30 cellular contexts compared by ENCODE assay signal in genomic region chr19:37950471-37951175, GRCh38. TPM values are rescaled to one million over a fixed set of nuclear protein-coding genes. Genes with fewer than 3 reads are reported as not detected.
DNase-seq lines count a peak whose midpoint lies in the region; ATAC-seq, FAIRE-seq and TF ChIP-seq lines count a peak whose summit lies in the region.
"Had no signal": no experiment of that assay in that cellular context is flagged by ENCODE, and none has a peak within 500 bp of the region (broad histone marks: within the 10 kb centered on the region; RNA-seq: fewer than 3 reads in every experiment).

No MANE protein-coding gene starts in this region.

- H3K27ac Mint-ChIP-seq in glutamatergic neuron (ENCODE audit: unreplicated experiment), result peak overlapping the region; percentile 18
- H3K27ac Mint-ChIP-seq: activated CD4-positive, alpha-beta memory T cell treated with anti-CD3 and anti-CD28 coated beads for 36 hours; activated naive CD4-positive, alpha-beta T cell treated with anti-CD3 and anti-CD28 coated beads, Interleukin-2, amount 50 U/mL, for 72 hours; immature natural killer cell had no signal

- intact Hi-C loops in HepG2 (cut with micrococcal nuclease; ENCODE audit: unreplicated experiment) (no loop called here), right lobe of liver (cut with DNase I) (no loop called here)

- TF ChIP-seq EP300 in HepG2 (IDR thresholded peaks at IDR 0.05; ENCODE audit: low read depth in 2 of 2, low read length in 2 of 2) (no peak), HepG2 (CRISPR knock-in tag; IDR thresholded peaks at IDR 0.05; ENCODE audit: borderline replicate concordance) (no peak)

- H3K4me3 Mint-ChIP-seq in glutamatergic neuron (ENCODE audit: unreplicated experiment), result no peak overlapping the region
- H3K4me3 Mint-ChIP-seq: activated CD4-positive, alpha-beta memory T cell treated with anti-CD3 and anti-CD28 coated beads for 36 hours; immature natural killer cell had no signal

- no peak for TF ChIP-seq RAD21 in HepG2 (CRISPR knock-in tag; IDR thresholded peaks at IDR 0.05)

- POLR2A ChIA-PET in HepG2 (lab: Yijun Ruan, JAX), result no interaction called here

- FAIRE-seq in HepG2 (lab: Jason Lieb, UNC), result no peak
- FAIRE-seq: G401.6 had no signal

- no peak for DNase-seq in HepG2 (ENCODE audit: low spot score)
- DNase-seq in right lobe of liver, result no peak
- no peak for DNase-seq in RWPE2 (ENCODE audit: low spot score)
- DNase-seq in glutamatergic neuron, result no peak
- no peak for DNase-seq in activated CD4-positive, CD25-positive, alpha-beta regulatory T cell treated with anti-CD3 and anti-CD28 coated beads, Interleukin-2, amount 50 U/mL, for 72 hours
- DNase-seq in activated CD4-positive, CD25-positive, alpha-beta regulatory T cell (lab: John Stamatoyannopoulos, UW), result no peak
- DNase-seq in NCI-H1048 (lab: John Stamatoyannopoulos, UW), result no peak
- no peak for DNase-seq in activated CD4-positive, alpha-beta T cell treated with anti-CD3 and anti-CD28 coated beads, Interleukin-2, amount 50 U/mL, for 48 hours
- DNase-seq: activated CD4-positive, alpha-beta memory T cell treated with anti-CD3 and anti-CD28 coated beads for 36 hours; activated CD8-positive, alpha-beta memory T cell treated with anti-CD3 and anti-CD28 coated beads, Interleukin-2, amount 50 U/mL, for 4 hours; foreskin keratinocyte; hypothalamus; immature natural killer cell; MM.1S; NCI-H1436; NCI-H2081 treated with DMSO at 0.1 percent for 48 hours; NCI-H446 treated with DMSO at 0.1 percent for 48 hours; posterior cingulate gyrus; SHP77 treated with DMSO at 0.1 percent for 48 hours; stimulated activated CD4-positive, alpha-beta T cell treated with anti-CD3 and anti-CD28 coated beads, Interleukin-4, amount 100 ng/mL, for 4 hours; stimulated activated naive CD4-positive, alpha-beta T cell treated with Interleukin-2 at 50 U/mL for 16 hours; thyroid gland had no signal

- H3K27ac ChIP-seq in HepG2 (ENCODE audit: extremely low read length, insufficient read depth, low read length) (no peak overlapping the region), right lobe of liver (no peak overlapping the region), RWPE2 (ENCODE audit: poor library complexity, severe bottlenecking) (peak overlapping the region; percentile 70)
- H3K27ac ChIP-seq: cardiac muscle cell, esophagus muscularis mucosa, foreskin keratinocyte, thyroid gland had no signal

- TF ChIP-seq CTCF in HepG2 (CRISPR knock-in tag; IDR thresholded peaks at IDR 0.05) (no peak), right lobe of liver (IDR thresholded peaks at IDR 0.05) (no peak), RWPE2 (IDR thresholded peaks at IDR 0.05; ENCODE audit: poor library complexity, severe bottlenecking) (no peak), glutamatergic neuron (IDR thresholded peaks at IDR 0.05; ENCODE audit: partially characterized antibody, unreplicated experiment) (no peak)

- H3K4me3 ChIP-seq in HepG2 (replicated peaks in 1 of 3; ENCODE audit: insufficient read depth in 1 of 3, low read depth in 2 of 3, low read length in 3 of 3) (no peak overlapping the region), right lobe of liver (no peak overlapping the region), RWPE2 (ENCODE audit: severe bottlenecking) (no peak overlapping the region)
- H3K4me3 ChIP-seq: A549, cardiac muscle cell, esophagus muscularis mucosa, thyroid gland had no signal

- H3K4me1 Mint-ChIP-seq in glutamatergic neuron (ENCODE audit: low read depth, unreplicated experiment), result peaks cover 25% of the 10 kb centered on the region

- CTCF ChIA-PET in HepG2 (lab: Yijun Ruan, JAX; ENCODE audit: low intra/inter-chr PET ratio, low total read pairs), result no interaction called here

- ATAC-seq in HepG2 (no peak), right lobe of liver (no peak), RWPE2 (ENCODE audit: low read depth) (no peak)
- ATAC-seq: activated naive CD4-positive, alpha-beta T cell treated with anti-CD3 and anti-CD28 coated beads, Interleukin-2, amount 50 U/mL, for 72 hours; foreskin keratinocyte; HCT116 had no signal

- H3K36me3 ChIP-seq in HepG2 (replicated peaks in 1 of 2; ENCODE audit: control insufficient read depth in 1 of 2, insufficient read depth in 2 of 2, low read length in 2 of 2) (no peaks in the 10 kb centered on the region), right lobe of liver (no peaks in the 10 kb centered on the region), RWPE2 (ENCODE audit: low read depth) (peaks cover 5% of the 10 kb centered on the region; the same call in 1 of the 2 replicates)
- H3K36me3 ChIP-seq: cardiac muscle cell, esophagus muscularis mucosa, thyroid gland had no signal

- peaks cover 9% of the 10 kb centered on the region for H3K36me3 Mint-ChIP-seq in glutamatergic neuron (ENCODE audit: unreplicated experiment)

- H2AFZ ChIP-seq in HepG2 (ENCODE audit: low read length), result no peak overlapping the region

- H3K79me2 ChIP-seq in HepG2 (ENCODE audit: insufficient read depth, low read length), result no peaks in the 10 kb centered on the region

- peaks cover 8% of the 10 kb centered on the region for H3K27me3 Mint-ChIP-seq in glutamatergic neuron (ENCODE audit: unreplicated experiment)
- H3K27me3 Mint-ChIP-seq: activated CD4-positive, alpha-beta memory T cell treated with anti-CD3 and anti-CD28 coated beads for 36 hours had no signal

- BruUV-seq in HepG2 (replicated peaks; lab: Mats Ljungman, UMichigan), result no TSS peak

- no peak overlapping the region for H3K4me2 ChIP-seq in HepG2 (ENCODE audit: low read depth, low read length)
- H3K4me2 ChIP-seq: A549 had no signal

- H3K9me3 ChIP-seq in HepG2 (ENCODE audit: low read length) (no peaks in the 10 kb centered on the region), right lobe of liver (no peaks in the 10 kb centered on the region), RWPE2 (ENCODE audit: severe bottlenecking) (no peaks in the 10 kb centered on the region)
- H3K9me3 ChIP-seq: A549, esophagus muscularis mucosa, thyroid gland had no signal

- WGBS in HepG2 (ENCODE audit: low lambda C conversion rate), result 95% methylated on average over 21 of the region's 25 CpGs
- WGBS in right lobe of liver (ENCODE audit: insufficient coverage, low coverage, low lambda C conversion rate, missing lambda C conversion rate), result 66% methylated on average over 7 of the region's 25 CpGs

- peaks cover 21% of the 10 kb centered on the region for H3K4me1 ChIP-seq in HepG2 (ENCODE audit: insufficient read depth, low read length)
- H3K4me1 ChIP-seq in right lobe of liver, result peaks cover 0 to 15% (median 0%) of the 10 kb centered on the region in 4 donors
- H3K4me1 ChIP-seq in RWPE2 (ENCODE audit: insufficient read depth, poor library complexity, severe bottlenecking), result peaks cover 45% of the 10 kb centered on the region
- H3K4me1 ChIP-seq: esophagus muscularis mucosa, foreskin keratinocyte had no signal

- in situ Hi-C loops in HepG2 (cut with HindIII; ENCODE audit: extremely low pct_ligation_motif_present, low pct_unique_long_range_greater_than_20kb), result no loop called here

- no peaks in the 10 kb centered on the region; the same call in none of the 2 replicates for H4K20me1 ChIP-seq in HepG2 (ENCODE audit: insufficient read depth, low read length)

- H3K9me3 Mint-ChIP-seq in glutamatergic neuron (ENCODE audit: unreplicated experiment), result no peaks in the 10 kb centered on the region
- H3K9me3 Mint-ChIP-seq: activated CD4-positive, alpha-beta memory T cell treated with anti-CD3 and anti-CD28 coated beads for 36 hours; immature natural killer cell had no signal

- TF ChIP-seq POLR2A in HepG2 (IDR thresholded peaks at IDR 0.05; ENCODE audit: insufficient read depth in 1 of 2, low read depth in 2 of 2, low read length in 2 of 2), result no peak
- no peak for TF ChIP-seq POLR2A in right lobe of liver (IDR thresholded peaks at IDR 0.05)

- H3K9ac ChIP-seq in HepG2 (ENCODE audit: insufficient read depth, low read depth, low read length), result no peak overlapping the region

- no peaks in the 10 kb centered on the region; a peak in 1 of 5 replicates for H3K27me3 ChIP-seq in HepG2 (ENCODE audit: control insufficient read depth in 1 of 2, insufficient read depth in 2 of 2, low read length in 2 of 2)
- no peaks in the 10 kb centered on the region for H3K27me3 ChIP-seq in right lobe of liver
- no peaks in the 10 kb centered on the region for H3K27me3 ChIP-seq in RWPE2 (ENCODE audit: insufficient read depth, poor library complexity, severe bottlenecking)
- H3K27me3 ChIP-seq: cardiac muscle cell, esophagus muscularis mucosa, foreskin keratinocyte, thyroid gland had no signal

RNA-seq across cellular contexts. Expression of gene SIPA1L3, which starts 43.6 kb away (rescaled TPM):
- total RNA-seq in HepG2 (2016; rRNA removed; fragmentation: Illumina TruSeq; extraction: Trizol) (6.9 and 7.7 TPM in 2 replicates), right lobe of liver (10 to 100 TPM in 5 of 6 experiments, 1 to 10 TPM in 1; 9.1 to 20.4 (median 14.9) TPM), glutamatergic neuron (ENCODE audit: unreplicated experiment) (97.7 TPM)
- total RNA-seq in HepG2 (2016; cell fraction: cytosol; rRNA removed; fragmentation: Illumina TruSeq; extraction: Trizol; ENCODE audit: low read depth), result 5.7 and 6.6 TPM in 2 replicates
- 4.6 and 9.3 TPM in 2 replicates for total RNA-seq in HepG2 (2016; cell fraction: insoluble cytoplasmic fraction; rRNA removed; fragmentation: Illumina TruSeq; extraction: Trizol)
- 4.5 and 5.7 TPM in 2 replicates for total RNA-seq in HepG2 (2016; cell fraction: membrane; rRNA removed; fragmentation: Illumina TruSeq; extraction: Trizol)
- 11.7 and 15.2 TPM in 2 replicates for total RNA-seq in HepG2 (2016; cell fraction: nucleus; rRNA removed; fragmentation: Illumina TruSeq; extraction: Trizol)
- polyA plus RNA-seq in HepG2 (2011; rRNA removed), result 5.4 and 5.5 TPM in 2 replicates
- polyA plus RNA-seq in HepG2 (2011; cell fraction: cytosol; rRNA removed), result 2.6 and 3.7 TPM in 2 replicates
- 8.9 and 10.4 TPM in 2 replicates for polyA plus RNA-seq in HepG2 (2011; cell fraction: nucleus; rRNA removed)
- polyA plus RNA-seq in HepG2 (2012), result 4.6 and 5.3 TPM in 2 replicates
- 0.28 and 0.57 TPM in 2 replicates for polyA plus RNA-seq in HepG2 (2016; cell fraction: cytosol; fragmentation: Illumina TruSeq; extraction: Trizol; ENCODE audit: low read depth)
- 4.9 and 5.2 TPM in 2 replicates for polyA plus RNA-seq in HepG2 (2016; cell fraction: insoluble cytoplasmic fraction; fragmentation: Illumina TruSeq; extraction: Trizol; ENCODE audit: low read depth)
- polyA plus RNA-seq in HepG2 (2016; cell fraction: membrane; fragmentation: Illumina TruSeq; extraction: Trizol; ENCODE audit: low read depth), result 1.0 and 1.1 TPM in 2 replicates
- polyA plus RNA-seq in HepG2 (2016; cell fraction: nucleus; fragmentation: Illumina TruSeq; extraction: Trizol; ENCODE audit: insufficient read depth, low read depth), result 12.2 and 18.9 TPM in 2 replicates
- 18.4 and 21.4 TPM in 2 replicates for polyA minus RNA-seq in HepG2 (2011; rRNA and poly(A)+ RNA removed; ENCODE audit: low replicate concordance)
- polyA minus RNA-seq in HepG2 (2011; cell fraction: cytosol; rRNA and poly(A)+ RNA removed), result 6.9 and 8.8 TPM in 2 replicates
- polyA minus RNA-seq in HepG2 (2011; cell fraction: nucleus; rRNA and poly(A)+ RNA removed), result 18.0 and 22.3 TPM in 2 replicates

RNA-seq across cellular contexts. Expression of gene WDR87, which starts 44.2 kb away (rescaled TPM):
- total RNA-seq in HepG2 (2016; rRNA removed; fragmentation: Illumina TruSeq; extraction: Trizol) (not detected in 2 replicates), right lobe of liver (not detected), glutamatergic neuron (ENCODE audit: unreplicated experiment) (not detected)
- not detected in 2 replicates for total RNA-seq in HepG2 (2016; cell fraction: cytosol; rRNA removed; fragmentation: Illumina TruSeq; extraction: Trizol; ENCODE audit: low read depth)
- not detected in 2 replicates for total RNA-seq in HepG2 (2016; cell fraction: insoluble cytoplasmic fraction; rRNA removed; fragmentation: Illumina TruSeq; extraction: Trizol)
- not detected in 2 replicates for total RNA-seq in HepG2 (2016; cell fraction: membrane; rRNA removed; fragmentation: Illumina TruSeq; extraction: Trizol)
- total RNA-seq in HepG2 (2016; cell fraction: nucleus; rRNA removed; fragmentation: Illumina TruSeq; extraction: Trizol), result not detected in 2 replicates
- polyA plus RNA-seq in HepG2 (2011; rRNA removed), result not detected in 2 replicates
- polyA plus RNA-seq in HepG2 (2011; cell fraction: cytosol; rRNA removed), result not detected in 2 replicates
- polyA plus RNA-seq in HepG2 (2011; cell fraction: nucleus; rRNA removed), result not detected in 2 replicates
- polyA plus RNA-seq in HepG2 (2012), result not detected in 2 replicates
- not detected in 2 replicates for polyA plus RNA-seq in HepG2 (2016; cell fraction: cytosol; fragmentation: Illumina TruSeq; extraction: Trizol; ENCODE audit: low read depth)
- not detected in 2 replicates for polyA plus RNA-seq in HepG2 (2016; cell fraction: insoluble cytoplasmic fraction; fragmentation: Illumina TruSeq; extraction: Trizol; ENCODE audit: low read depth)
- not detected in 2 replicates for polyA plus RNA-seq in HepG2 (2016; cell fraction: membrane; fragmentation: Illumina TruSeq; extraction: Trizol; ENCODE audit: low read depth)
- polyA plus RNA-seq in HepG2 (2016; cell fraction: nucleus; fragmentation: Illumina TruSeq; extraction: Trizol; ENCODE audit: insufficient read depth, low read depth), result not detected in 2 replicates
- not detected in 2 replicates for polyA minus RNA-seq in HepG2 (2011; rRNA and poly(A)+ RNA removed; ENCODE audit: low replicate concordance)
- polyA minus RNA-seq in HepG2 (2011; cell fraction: cytosol; rRNA and poly(A)+ RNA removed), result not detected in 2 replicates
- not detected in 2 replicates for polyA minus RNA-seq in HepG2 (2011; cell fraction: nucleus; rRNA and poly(A)+ RNA removed)
- total RNA-seq: activated CD4-positive, alpha-beta memory T cell treated with anti-CD3 and anti-CD28 coated beads for 36 hours; activated naive CD4-positive, alpha-beta T cell treated with anti-CD3 and anti-CD28 coated beads, Interleukin-2, amount 50 U/mL, for 72 hours; aorta; cardiac muscle cell; esophagus muscularis mucosa; foreskin keratinocyte; HT-29 had no signal
- polyA plus RNA-seq: A549, aorta, cardiac muscle cell, foreskin keratinocyte, immature natural killer cell had no signal
